Comparison of ENCODE assay signal across 12 cellular contexts in genomic region chr14:68967459-68967940, GRCh38. TPM values are rescaled to one million over a fixed set of nuclear protein-coding genes. Genes with fewer than 3 reads are reported as not detected.
DNase-seq lines count a peak whose midpoint lies in the region; ATAC-seq, FAIRE-seq and TF ChIP-seq lines count a peak whose summit lies in the region.
"Had no signal": no experiment of that assay in that cellular context is flagged by ENCODE, and none has a peak within 500 bp of the region (broad histone marks: within the 10 kb centered on the region; RNA-seq: fewer than 3 reads in every experiment).

No MANE protein-coding gene starts in this region.

- H3K27me3 Mint-ChIP-seq in CD8-positive, alpha-beta T cell (ENCODE audit: low read depth), result no peaks in the 10 kb centered on the region
- no peaks in the 10 kb centered on the region for H3K27me3 Mint-ChIP-seq in T-cell
- H3K27me3 Mint-ChIP-seq: brain had no signal

- DNase-seq in CD8-positive, alpha-beta T cell, result peak in 1 of 7 experiments; percentile 3
- no peak for DNase-seq in T-cell
- DNase-seq in epithelial cell of prostate (ENCODE audit: low read depth, low spot score), result no peak
- peak in 1 of 6 donors; percentile 26 for DNase-seq in pancreas
- DNase-seq in activated gamma-delta T cell treated with Interleukin-2 at 50 U/mL for 16 hours, result no peak
- no peak for DNase-seq in dedifferentiated amniotic fluid mesenchymal stem cell (ENCODE audit: extremely low spot score)
- DNase-seq in NCI-H2081 treated with DMSO at 0.1 percent for 48 hours (lab: John Stamatoyannopoulos, UW), result no peak
- DNase-seq in GM12892 (ENCODE audit: insufficient read length), result no peak
- DNase-seq: KBM-7, NCI-H2081 had no signal

- H3K4me3 Mint-ChIP-seq in CD8-positive, alpha-beta T cell, result peak overlapping the region; percentile 79
- H3K4me3 Mint-ChIP-seq in T-cell, result peak overlapping the region; percentile 68 to 84 (median 73)
- H3K4me3 Mint-ChIP-seq: brain had no signal

- peak overlapping the region; percentile 73 for H3K27ac ChIP-seq in CD8-positive, alpha-beta T cell (ENCODE audit: low read depth, low read length)
- peak overlapping the region; percentile 99 for H3K27ac ChIP-seq in epithelial cell of prostate
- H3K27ac ChIP-seq in pancreas, result peak overlapping the region in 2 of 4 donors; percentile 24 to 40

- CTCF ChIA-PET in CD8-positive, alpha-beta T cell (lab: Charles Lee), result interaction anchor here (0.9 to 2.6 kb wide), 6 partner anchors 8 to 56 kb away, joined by 3 to 11 read pairs (median 4); no protein-coding TSS in a partner anchor
- CTCF ChIA-PET in T-cell (lab: Charles Lee), result interaction anchor here in 1 of 2 donors (0.6 kb wide), 1 partner anchor 17 kb away, joined by 3 read pairs; no protein-coding TSS in a partner anchor

- peak overlapping the region; percentile 93 for H3K27ac Mint-ChIP-seq in CD8-positive, alpha-beta T cell
- H3K27ac Mint-ChIP-seq in T-cell, result peak overlapping the region; percentile 99

- peak overlapping the region; percentile 29 for H3K4me3 ChIP-seq in CD8-positive, alpha-beta T cell (ENCODE audit: low read depth, low read length)
- no peak overlapping the region for H3K4me3 ChIP-seq in pancreas

- no peak for TF ChIP-seq POLR2A in GM12892 (IDR thresholded peaks at IDR 0.05; ENCODE audit: low read depth, low read length)

- FAIRE-seq in pancreas (lab: Jason Lieb, UNC), result no peak
- no peak for FAIRE-seq in GM12892 (lab: Jason Lieb, UNC)

- no peaks in the 10 kb centered on the region for H3K27me3 ChIP-seq in CD8-positive, alpha-beta T cell (ENCODE audit: insufficient read depth, low read length)
- no peaks in the 10 kb centered on the region for H3K27me3 ChIP-seq in pancreas

- TF ChIP-seq CTCF in CD8-positive, alpha-beta T cell (IDR thresholded peaks at IDR 0.05), result no peak
- no peak for TF ChIP-seq CTCF in pancreas (IDR thresholded peaks at IDR 0.05)

- H3K9me3 Mint-ChIP-seq in CD8-positive, alpha-beta T cell, result no peaks in the 10 kb centered on the region
- no peaks in the 10 kb centered on the region for H3K9me3 Mint-ChIP-seq in T-cell
- H3K9me3 Mint-ChIP-seq: brain had no signal

- H3K36me3 Mint-ChIP-seq in CD8-positive, alpha-beta T cell, result peaks cover 29% of the 10 kb centered on the region
- H3K36me3 Mint-ChIP-seq in T-cell, result peaks cover 9% of the 10 kb centered on the region

- POLR2A ChIA-PET in CD8-positive, alpha-beta T cell (lab: Charles Lee), result interaction anchor here (1.2 to 3.6 kb wide), 7 partner anchors 9 to 21 kb away, joined by 4 to 29 read pairs (median 6); no protein-coding TSS in a partner anchor
- POLR2A ChIA-PET in T-cell (lab: Charles Lee), result no interaction called here

- intact Hi-C loops in CD8-positive, alpha-beta T cell (cut with DNase I, micrococcal nuclease), result loop anchor here (1.0 to 2.0 kb wide), 2 partner anchors 10 to 19 kb away; no protein-coding TSS in a partner anchor
- intact Hi-C loops in pancreas (cut with DNase I), result no loop called here

- no peak for ATAC-seq in CD8-positive, alpha-beta T cell
- ATAC-seq in T-cell (replicated peaks in 1 of 4) (no peak), pancreas (peak in 3 of 4 donors; percentile 28 to 53 (median 40))
- ATAC-seq: HCT116 had no signal

- H3K4me1 Mint-ChIP-seq in CD8-positive, alpha-beta T cell (ENCODE audit: low read depth), result peaks cover 99% of the 10 kb centered on the region
- H3K4me1 Mint-ChIP-seq in T-cell, result peaks cover 97 to 99% (median 97%) of the 10 kb centered on the region in 3 donors

- 28 to 30% methylated on average over 3 of the region's 3 CpGs for WGBS in pancreas, 2 donors

- no peaks in the 10 kb centered on the region for H3K36me3 ChIP-seq in CD8-positive, alpha-beta T cell (ENCODE audit: insufficient read depth, low read length)
- no peaks in the 10 kb centered on the region for H3K36me3 ChIP-seq in pancreas

- H3K9me3 ChIP-seq in CD8-positive, alpha-beta T cell (ENCODE audit: low read length), result no peaks in the 10 kb centered on the region
- H3K9me3 ChIP-seq in pancreas, result no peaks in the 10 kb centered on the region

- peaks cover 99% of the 10 kb centered on the region for H3K4me1 ChIP-seq in CD8-positive, alpha-beta T cell (ENCODE audit: insufficient read depth, low read length)
- H3K4me1 ChIP-seq in pancreas, result peaks cover 12 to 74% (median 23%) of the 10 kb centered on the region in 3 donors

RNA-seq across cellular contexts. Expression of gene ACTN1, which starts 11.6 kb away (rescaled TPM):
- total RNA-seq in CD8-positive, alpha-beta T cell, result 100 to 1,000 TPM; 153 to 161 TPM
- total RNA-seq in T-cell (100 to 1,000 TPM in 4 of 5 donors, 10 to 100 TPM in 1; 84.8 to 219 (median 122) TPM), pancreas (100 to 1,000 TPM in 2 of 6 donors, 10 to 100 TPM in 4; 41.4 to 133 (median 50.9) TPM)
- 10 to 100 TPM; 24.4 to 47.3 TPM for polyA plus RNA-seq in pancreas
- polyA plus RNA-seq in GM12892 (2012; ENCODE audit: missing spikeins), result 0.40 TPM

Comparison
In these comparisons a context has a peak if more than half of its experiments do, and no peak if none do; other contexts are left out.
1. ATAC-seq: peak in pancreas (3 of 4); none in CD8-positive, alpha-beta T cell (single experiment) and T-cell (0 of 4).
2. intact Hi-C loops: an anchor here in CD8-positive, alpha-beta T cell (1.0 to 2.0 kb wide); none called in pancreas.